Comparison of ENCODE assay signal across 14 cellular contexts in genomic region chr10:43385412-43386004, GRCh38. TPM values are rescaled to one million over a fixed set of nuclear protein-coding genes. Genes with fewer than 3 reads are reported as not detected.
DNase-seq lines count a peak whose midpoint lies in the region; ATAC-seq and TF ChIP-seq lines count a peak whose summit lies in the region.
"Had no signal": no experiment of that assay in that cellular context is flagged by ENCODE, and none has a peak within 500 bp of the region (broad histone marks: within the 10 kb centered on the region; RNA-seq: fewer than 3 reads in every experiment).

No MANE protein-coding gene starts in this region.

- H3K4me1 Mint-ChIP-seq in GM23338: peaks cover 6% of the 10 kb centered on the region; the same call in 2 of the 3 replicates
- peaks cover 26% of the 10 kb centered on the region for H3K4me1 Mint-ChIP-seq in activated T-helper 2 cell treated with anti-CD3 and anti-CD28 coated beads, Interferon-gamma antibody, Interleukin-2, Interleukin-4, amounts not matched to agents 10 μg/mL and 5 μg/mL and 100 μg/mL, durations not matched to agents 14 hours and 24 hours and 36 hours (ENCODE audit: low read depth)

- H3K36me3 ChIP-seq in left ventricle myocardium inferior: peaks cover 50% of the 10 kb centered on the region
- H3K36me3 ChIP-seq in GM23338 (ENCODE audit: insufficient read depth): peaks cover 51% of the 10 kb centered on the region
- peaks cover 0 to 67% (median 54%) of the 10 kb centered on the region in 6 donors for H3K36me3 ChIP-seq in spleen

- DNase-seq in left ventricle myocardium superior (peak; percentile 3), left ventricle myocardium inferior (no peak), GM23338 (ENCODE audit: low spot score) (no peak), spleen (peak; percentile 4), NCI-H2081 treated with DMSO at 0.1 percent for 48 hours (lab: John Stamatoyannopoulos, UW) (no peak), NCI-H2081 (lab: John Stamatoyannopoulos, UW) (no peak), NCI-H146 (lab: John Stamatoyannopoulos, UW) (no peak)
- DNase-seq in activated T-helper 2 cell treated with anti-CD3 and anti-CD28 coated beads, Interferon-gamma antibody, Interleukin-2, Interleukin-4, amounts not matched to agents 10 μg/mL and 5 μg/mL and 100 μg/mL, durations not matched to agents 14 hours and 24 hours and 36 hours (ENCODE audit: low spot score): no peak
- DNase-seq: NCI-H1105 treated with DMSO at 0.1 percent for 48 hours, NCI-H187 treated with DMSO at 0.1 percent for 48 hours, NCI-H510A had no signal

- H4K20me1 ChIP-seq in GM23338 (replicated peaks; ENCODE audit: insufficient read depth): peaks cover 46% of the 10 kb centered on the region

- H3K9me3 ChIP-seq in left ventricle myocardium inferior (replicated peaks): no peaks in the 10 kb centered on the region
- no peaks in the 10 kb centered on the region for H3K9me3 ChIP-seq in spleen
- H3K9me3 ChIP-seq: BLaER1 had no signal

- H3K4me3 Mint-ChIP-seq in GM23338: no peak overlapping the region
- no peak overlapping the region for H3K4me3 Mint-ChIP-seq in activated T-helper 2 cell treated with anti-CD3 and anti-CD28 coated beads, Interferon-gamma antibody, Interleukin-2, Interleukin-4, amounts not matched to agents 10 μg/mL and 5 μg/mL and 100 μg/mL, durations not matched to agents 14 hours and 24 hours and 36 hours (ENCODE audit: low read depth)

- H3F3A ChIP-seq in GM23338 (replicated peaks; ENCODE audit: low read depth): peaks cover 50% of the 10 kb centered on the region

- H3K27ac Mint-ChIP-seq in GM23338: no peak overlapping the region
- H3K27ac Mint-ChIP-seq in activated T-helper 2 cell treated with anti-CD3 and anti-CD28 coated beads, Interferon-gamma antibody, Interleukin-2, Interleukin-4, amounts not matched to agents 10 μg/mL and 5 μg/mL and 100 μg/mL, durations not matched to agents 14 hours and 24 hours and 36 hours: peak overlapping the region; percentile 52

- H3K79me2 ChIP-seq in GM23338 (replicated peaks; ENCODE audit: insufficient read depth): peaks cover 32% of the 10 kb centered on the region

- no peak for TF ChIP-seq CTCF in left ventricle myocardium inferior (IDR thresholded peaks at IDR 0.05; ENCODE audit: borderline replicate concordance)
- no peak for TF ChIP-seq CTCF in GM23338 (conservative IDR thresholded peaks at IDR 0.05; ENCODE audit: low read depth in 2 of 2)
- TF ChIP-seq CTCF in spleen (IDR thresholded peaks at IDR 0.05 in 8 of 11, conservative IDR thresholded peaks at IDR 0.05 in 3 of 11): no peak

- 79 to 88% (median 81%) methylated on average over 5 of the region's 5 CpGs for WGBS in spleen, 5 donors

- peaks cover 52% of the 10 kb centered on the region for H3K36me3 Mint-ChIP-seq in GM23338 (ENCODE audit: low read depth)
- peaks cover 64% of the 10 kb centered on the region for H3K36me3 Mint-ChIP-seq in activated T-helper 2 cell treated with anti-CD3 and anti-CD28 coated beads, Interferon-gamma antibody, Interleukin-2, Interleukin-4, amounts not matched to agents 10 μg/mL and 5 μg/mL and 100 μg/mL, durations not matched to agents 14 hours and 24 hours and 36 hours (ENCODE audit: low read depth)

- H3K9me3 Mint-ChIP-seq in GM23338: no peaks in the 10 kb centered on the region; the same call in 2 of the 3 replicates
- H3K9me3 Mint-ChIP-seq in activated T-helper 2 cell treated with anti-CD3 and anti-CD28 coated beads, Interferon-gamma antibody, Interleukin-2, Interleukin-4, amounts not matched to agents 10 μg/mL and 5 μg/mL and 100 μg/mL, durations not matched to agents 14 hours and 24 hours and 36 hours: no peaks in the 10 kb centered on the region

- TF ChIP-seq POLR2A in spleen (IDR thresholded peaks at IDR 0.05): no peak

- H3K27me3 Mint-ChIP-seq in GM23338 (ENCODE audit: insufficient read depth, low read depth, poor library complexity): peaks cover 14% of the 10 kb centered on the region
- no peaks in the 10 kb centered on the region for H3K27me3 Mint-ChIP-seq in activated T-helper 2 cell treated with anti-CD3 and anti-CD28 coated beads, Interferon-gamma antibody, Interleukin-2, Interleukin-4, amounts not matched to agents 10 μg/mL and 5 μg/mL and 100 μg/mL, durations not matched to agents 14 hours and 24 hours and 36 hours (ENCODE audit: low read depth)

- H2AFZ ChIP-seq in GM23338: no peak overlapping the region

- intact Hi-C loops in left ventricle myocardium superior (cut with micrococcal nuclease): no loop called here
- intact Hi-C loops in left ventricle myocardium inferior (cut with micrococcal nuclease): no loop called here
- intact Hi-C loops in activated T-helper 2 cell treated with anti-CD3 and anti-CD28 coated beads, Interferon-gamma antibody, Interleukin-2, Interleukin-4, amounts not matched to agents 10 μg/mL and 5 μg/mL and 100 μg/mL, durations not matched to agents 14 hours and 24 hours and 36 hours (cut with micrococcal nuclease): no loop called here
- intact Hi-C loops in spleen (cut with DNase I; ENCODE audit: low total_unique reads): no loop called here

- no peak for ATAC-seq in left ventricle myocardium superior
- ATAC-seq in GM23338: no peak

- no peak overlapping the region for H3K4me2 ChIP-seq in GM23338
- H3K4me2 ChIP-seq: BLaER1 had no signal

- no peaks in the 10 kb centered on the region for H3K9me2 ChIP-seq in GM23338 (ENCODE audit: insufficient read depth)

- H3K27ac ChIP-seq in left ventricle myocardium inferior (replicated peaks) (no peak overlapping the region), GM23338 (ENCODE audit: low read depth) (peak overlapping the region; percentile 60; the same call in 1 of the 2 replicates), spleen (no peak overlapping the region)
- H3K27ac ChIP-seq: BLaER1 had no signal

- no peaks in the 10 kb centered on the region for H3K27me3 ChIP-seq in left ventricle myocardium inferior (ENCODE audit: low read depth)
- H3K27me3 ChIP-seq in GM23338 (ENCODE audit: insufficient read depth): no peaks in the 10 kb centered on the region
- no peaks in the 10 kb centered on the region for H3K27me3 ChIP-seq in spleen (replicated peaks in 1 of 7)
- H3K27me3 ChIP-seq: BLaER1 had no signal

- peaks cover 22% of the 10 kb centered on the region for H3K4me1 ChIP-seq in left ventricle myocardium inferior
- no peaks in the 10 kb centered on the region for H3K4me1 ChIP-seq in GM23338 (ENCODE audit: insufficient read depth)
- H3K4me1 ChIP-seq in spleen: peaks cover 13 to 53% (median 30%) of the 10 kb centered on the region in 6 donors

- H3K4me3 ChIP-seq in left ventricle myocardium inferior (no peak overlapping the region), GM23338 (no peak overlapping the region), spleen (no peak overlapping the region)
- H3K4me3 ChIP-seq: BLaER1 had no signal

TF ChIP-seq in GM23338, 12 proteins besides CTCF, POLR2A, EP300 and RAD21 (continues in another document):
- no peak for TF ChIP-seq NANOG (IDR thresholded peaks at IDR 0.05; ENCODE audit: borderline replicate concordance)
- no peak for TF ChIP-seq JUNB (IDR thresholded peaks at IDR 0.05; ENCODE audit: unreplicated experiment)
- TF ChIP-seq ZNF331 (CRISPR knock-in tag; IDR thresholded peaks at IDR 0.05; ENCODE audit: low read depth): no peak

RNA-seq across cellular contexts. Expression of gene FXYD4, which starts 14.1 kb away (rescaled TPM):
- not detected for total RNA-seq in left ventricle myocardium superior
- not detected for total RNA-seq in left ventricle myocardium inferior
- total RNA-seq in GM23338 (2014; rRNA removed; shearing (Covaris generic)): not detected in 2 replicates
- not detected in 2 replicates for polyA plus RNA-seq in GM23338 (2016; fragmentation: Nextera tagmentation; extraction: Ambion mirVana)
- total RNA-seq in activated T-helper 2 cell treated with anti-CD3 and anti-CD28 coated beads, Interferon-gamma antibody, Interleukin-2, Interleukin-4, amounts not matched to agents 10 μg/mL and 5 μg/mL and 100 μg/mL, durations not matched to agents 14 hours and 24 hours and 36 hours: not detected in 2 replicates
- not detected for total RNA-seq in spleen
- under 1 TPM in 1 of 3 donors, not detected in 2; 0.20 TPM for polyA plus RNA-seq in spleen
- total RNA-seq: G401, RPMI7951 had no signal

RNA-seq across cellular contexts. Expression of gene HNRNPF, which starts 23.5 kb away (rescaled TPM):
- total RNA-seq in left ventricle myocardium superior: 77.3 TPM
- total RNA-seq in left ventricle myocardium inferior: 70.5 TPM
- 346 and 378 TPM in 2 replicates for total RNA-seq in GM23338 (2014; rRNA removed; shearing (Covaris generic))
- 197 and 210 TPM in 2 replicates for polyA plus RNA-seq in GM23338 (2016; fragmentation: Nextera tagmentation; extraction: Ambion mirVana)
- total RNA-seq in activated T-helper 2 cell treated with anti-CD3 and anti-CD28 coated beads, Interferon-gamma antibody, Interleukin-2, Interleukin-4, amounts not matched to agents 10 μg/mL and 5 μg/mL and 100 μg/mL, durations not matched to agents 14 hours and 24 hours and 36 hours: 503 and 520 TPM in 2 replicates
- 100 to 1,000 TPM; 159 to 253 (median 206) TPM for total RNA-seq in spleen
- 100 to 1,000 TPM in 2 of 3 donors, 10 to 100 TPM in 1; 82.8 to 141 (median 116) TPM for polyA plus RNA-seq in spleen

RNA-seq across cellular contexts. Expression of gene ZNF487, which starts 51.4 kb away (rescaled TPM):
- total RNA-seq in left ventricle myocardium superior (1.9 TPM), left ventricle myocardium inferior (2.2 TPM), spleen (10 to 100 TPM in 2 of 7 donors, 1 to 10 TPM in 5; 5.8 to 12.1 (median 7.9) TPM)
- 1.0 and 4.6 TPM in 2 replicates for total RNA-seq in GM23338 (2014; rRNA removed; shearing (Covaris generic))
- polyA plus RNA-seq in GM23338 (2016; fragmentation: Nextera tagmentation; extraction: Ambion mirVana) (2.5 and 2.9 TPM in 2 replicates), spleen (1 to 10 TPM; 4.9 to 9.6 (median 7.0) TPM)
- total RNA-seq in activated T-helper 2 cell treated with anti-CD3 and anti-CD28 coated beads, Interferon-gamma antibody, Interleukin-2, Interleukin-4, amounts not matched to agents 10 μg/mL and 5 μg/mL and 100 μg/mL, durations not matched to agents 14 hours and 24 hours and 36 hours: 2.0 and 2.2 TPM in 2 replicates

Comparison
In these comparisons a context has a peak if more than half of its experiments do, and no peak if none do; other contexts are left out.
1. DNase-seq: peak in left ventricle myocardium superior (single experiment) and spleen (single experiment); none in left ventricle myocardium inferior (single experiment), GM23338 (single experiment), activated T-helper 2 cell treated with anti-CD3 and anti-CD28 coated beads, Interferon-gamma antibody, Interleukin-2, Interleukin-4, amounts not matched to agents 10 μg/mL and 5 μg/mL and 100 μg/mL, durations not matched to agents 14 hours and 24 hours and 36 hours (single experiment), NCI-H2081 treated with DMSO at 0.1 percent for 48 hours (single experiment), NCI-H2081 (0 of 2) and NCI-H146 (single experiment).